18 cellular contexts compared by ENCODE assay signal in genomic region chr12:101784376-101784775, GRCh38. TPM values are rescaled to one million over a fixed set of nuclear protein-coding genes. Genes with fewer than 3 reads are reported as not detected.
DNase-seq lines count a peak whose midpoint lies in the region; ATAC-seq and TF ChIP-seq lines count a peak whose summit lies in the region.
"Had no signal": no experiment of that assay in that cellular context is flagged by ENCODE, and none has a peak within 500 bp of the region (broad histone marks: within the 10 kb centered on the region; RNA-seq: fewer than 3 reads in every experiment).

No MANE protein-coding gene starts in this region.

- no peak overlapping the region for H3K27ac ChIP-seq in CD8-positive, alpha-beta T cell (ENCODE audit: low read depth, low read length)
- H3K27ac ChIP-seq: PC-9 had no signal

- no peak for ATAC-seq in CD8-positive, alpha-beta T cell
- no peak for ATAC-seq in effector memory CD8-positive, alpha-beta T cell (replicated peaks)
- ATAC-seq: GM23338 had no signal

- H3K36me3 ChIP-seq in CD8-positive, alpha-beta T cell (ENCODE audit: insufficient read depth, low read length): peaks cover 4% of the 10 kb centered on the region
- H3K36me3 ChIP-seq: MG63 had no signal

- intact Hi-C loops in CD8-positive, alpha-beta T cell (cut with DNase I, micrococcal nuclease): no loop called here

- no peak for TF ChIP-seq CTCF in CD8-positive, alpha-beta T cell (IDR thresholded peaks at IDR 0.05)
- TF ChIP-seq CTCF in progenitor cell of endocrine pancreas (IDR thresholded peaks at IDR 0.05; ENCODE audit: unreplicated experiment): no peak

- no peaks in the 10 kb centered on the region for H3K27me3 Mint-ChIP-seq in CD8-positive, alpha-beta T cell (ENCODE audit: low read depth)
- H3K27me3 Mint-ChIP-seq in effector memory CD8-positive, alpha-beta T cell: no peaks in the 10 kb centered on the region
- H3K27me3 Mint-ChIP-seq in progenitor cell of endocrine pancreas: no peaks in the 10 kb centered on the region
- H3K27me3 Mint-ChIP-seq: CD4-positive, alpha-beta T cell had no signal

- H3K4me3 ChIP-seq in CD8-positive, alpha-beta T cell (ENCODE audit: low read depth, low read length): no peak overlapping the region
- H3K4me3 ChIP-seq: GM23338, MG63, PC-9 had no signal

- no peak for DNase-seq in CD8-positive, alpha-beta T cell
- DNase-seq in NCI-H69 (lab: John Stamatoyannopoulos, UW): peak; percentile 42
- no peak for DNase-seq in effector memory CD8-positive, alpha-beta T cell
- no peak for DNase-seq in progenitor cell of endocrine pancreas (ENCODE audit: low spot score, unreplicated experiment)
- DNase-seq in midbrain (lab: John Stamatoyannopoulos, UW): no peak
- DNase-seq in AG08396 (ENCODE audit: low spot score): no peak
- no peak for DNase-seq in DMS153 (lab: John Stamatoyannopoulos, UW)
- DNase-seq: ACHN; CD4-positive, alpha-beta T cell; DMS79 treated with DMSO at 0.1 percent for 48 hours; MG63; NCI-H1092; NCI-H146; NCI-H2081; NCI-H774; PC-9 had no signal

- H3K4me1 Mint-ChIP-seq in CD8-positive, alpha-beta T cell (ENCODE audit: low read depth): no peaks in the 10 kb centered on the region
- peaks cover 8 to 12% of the 10 kb centered on the region in 2 donors for H3K4me1 Mint-ChIP-seq in effector memory CD8-positive, alpha-beta T cell (ENCODE audit: low read depth in 2 of 2)
- no peaks in the 10 kb centered on the region for H3K4me1 Mint-ChIP-seq in progenitor cell of endocrine pancreas (ENCODE audit: low read depth)
- H3K4me1 Mint-ChIP-seq: GM23338 had no signal

- no peaks in the 10 kb centered on the region for H3K9me3 ChIP-seq in CD8-positive, alpha-beta T cell (ENCODE audit: low read length)
- H3K9me3 ChIP-seq: MG63 had no signal

- CTCF ChIA-PET in CD8-positive, alpha-beta T cell (lab: Charles Lee): interaction anchor here (1.1 to 2.5 kb wide), 5 partner anchors 8 to 55 kb away, joined by 3 to 17 read pairs (median 7); partner anchors contain the start of gene GNPTAB

- no peak overlapping the region for H3K4me3 Mint-ChIP-seq in CD8-positive, alpha-beta T cell
- no peak overlapping the region for H3K4me3 Mint-ChIP-seq in effector memory CD8-positive, alpha-beta T cell
- no peak overlapping the region for H3K4me3 Mint-ChIP-seq in progenitor cell of endocrine pancreas (ENCODE audit: low read depth)
- H3K4me3 Mint-ChIP-seq: CD4-positive, alpha-beta T cell; GM23338 had no signal

- H3K4me1 ChIP-seq in CD8-positive, alpha-beta T cell (ENCODE audit: insufficient read depth, low read length): no peaks in the 10 kb centered on the region

- H3K36me3 Mint-ChIP-seq in CD8-positive, alpha-beta T cell: peaks cover 76% of the 10 kb centered on the region
- peaks cover 41% of the 10 kb centered on the region for H3K36me3 Mint-ChIP-seq in effector memory CD8-positive, alpha-beta T cell (ENCODE audit: insufficient read depth)
- H3K36me3 Mint-ChIP-seq in progenitor cell of endocrine pancreas (ENCODE audit: insufficient read depth): peaks cover 4% of the 10 kb centered on the region

- no peaks in the 10 kb centered on the region for H3K9me3 Mint-ChIP-seq in CD8-positive, alpha-beta T cell
- H3K9me3 Mint-ChIP-seq in effector memory CD8-positive, alpha-beta T cell: no peaks in the 10 kb centered on the region
- H3K9me3 Mint-ChIP-seq in progenitor cell of endocrine pancreas (ENCODE audit: low read depth): no peaks in the 10 kb centered on the region
- H3K9me3 Mint-ChIP-seq: CD4-positive, alpha-beta T cell; GM23338 had no signal

- H3K27me3 ChIP-seq in CD8-positive, alpha-beta T cell (ENCODE audit: insufficient read depth, low read length): no peaks in the 10 kb centered on the region
- H3K27me3 ChIP-seq: MG63 had no signal

- POLR2A ChIA-PET in CD8-positive, alpha-beta T cell (lab: Charles Lee): interaction anchor here (1.1 kb wide), 1 partner anchor 45 kb away, joined by 3 read pairs; no protein-coding TSS in a partner anchor

- H3K27ac Mint-ChIP-seq in CD8-positive, alpha-beta T cell: peak overlapping the region; percentile 11
- peak overlapping the region; percentile 6 to 63 for H3K27ac Mint-ChIP-seq in effector memory CD8-positive, alpha-beta T cell
- H3K27ac Mint-ChIP-seq in progenitor cell of endocrine pancreas: peak overlapping the region; percentile 4
- H3K27ac Mint-ChIP-seq: CD4-positive, alpha-beta T cell; GM23338 had no signal

RNA-seq across cellular contexts. Expression of gene SYCP3, which starts 45.1 kb away (rescaled TPM):
- under 1 TPM; 0.27 to 0.39 TPM for total RNA-seq in CD8-positive, alpha-beta T cell
- total RNA-seq in progenitor cell of endocrine pancreas: not detected in 2 replicates
- total RNA-seq: NCI-H460 had no signal

RNA-seq across cellular contexts. Expression of gene GNPTAB, which starts 46.4 kb away (rescaled TPM):
- 10 to 100 TPM; 40.4 to 46.9 TPM for total RNA-seq in CD8-positive, alpha-beta T cell
- 22.9 and 23.2 TPM in 2 replicates for total RNA-seq in progenitor cell of endocrine pancreas
